18 cellular contexts compared by ENCODE assay signal in genomic region chr13:65336106-65336603, GRCh38.
A peak's percentile ranks its signal among the peaks of the same experiment; 100 is the strongest.
DNase-seq lines count a peak whose midpoint lies in the region; TF ChIP-seq lines count a peak whose summit lies in the region.
"Had no signal": no experiment of that assay in that cellular context is flagged by ENCODE, and none has a peak within 500 bp of the region (broad histone marks: within the 10 kb centered on the region; RNA-seq: fewer than 3 reads in every experiment).

No MANE protein-coding gene starts in this region.

- H3K36me3 Mint-ChIP-seq in endodermal cell (ENCODE audit: low read depth) (no peaks in the 10 kb centered on the region), type B pancreatic cell (no peaks in the 10 kb centered on the region)
- H3K36me3 Mint-ChIP-seq in CD4-positive, alpha-beta memory T cell: no peaks in the 10 kb centered on the region

- no peaks in the 10 kb centered on the region for H3K9me3 Mint-ChIP-seq in endodermal cell
- no peaks in the 10 kb centered on the region for H3K9me3 Mint-ChIP-seq in type B pancreatic cell
- H3K9me3 Mint-ChIP-seq in CD4-positive, alpha-beta memory T cell: peaks cover 0 to 12% (median 4%) of the 10 kb centered on the region in 8 donors

- no peak overlapping the region for H3K4me3 ChIP-seq in endodermal cell (ENCODE audit: low read length)
- H3K4me3 ChIP-seq in CD4-positive, alpha-beta memory T cell (ENCODE audit: low read length in 2 of 2): no peak overlapping the region
- H3K4me3 ChIP-seq: HAP-1, SK-N-MC had no signal

- H3K4me3 Mint-ChIP-seq in endodermal cell (no peak overlapping the region), type B pancreatic cell (no peak overlapping the region)
- no peak overlapping the region for H3K4me3 Mint-ChIP-seq in CD4-positive, alpha-beta memory T cell
- H3K4me3 Mint-ChIP-seq: CD4-positive, alpha-beta T cell had no signal

- no peaks in the 10 kb centered on the region for H3K4me1 Mint-ChIP-seq in endodermal cell
- peaks cover 10% of the 10 kb centered on the region for H3K4me1 Mint-ChIP-seq in type B pancreatic cell (ENCODE audit: unreplicated experiment)
- H3K4me1 Mint-ChIP-seq in CD4-positive, alpha-beta memory T cell: no peaks in the 10 kb centered on the region

- H3K27me3 ChIP-seq in endodermal cell (ENCODE audit: control insufficient read depth, insufficient read depth, low read length, poor library complexity, severe bottlenecking): no peaks in the 10 kb centered on the region
- no peaks in the 10 kb centered on the region for H3K27me3 ChIP-seq in CD4-positive, alpha-beta memory T cell (ENCODE audit: insufficient read depth, low read length)

- H3K27me3 Mint-ChIP-seq in endodermal cell (ENCODE audit: insufficient read depth) (no peaks in the 10 kb centered on the region), type B pancreatic cell (no peaks in the 10 kb centered on the region)
- H3K27me3 Mint-ChIP-seq in CD4-positive, alpha-beta memory T cell: no peaks in the 10 kb centered on the region
- H3K27me3 Mint-ChIP-seq: CD4-positive, alpha-beta T cell had no signal

- peak overlapping the region; percentile 48 for H3K27ac Mint-ChIP-seq in endodermal cell
- H3K27ac Mint-ChIP-seq in type B pancreatic cell: peak overlapping the region; percentile 14
- H3K27ac Mint-ChIP-seq in CD4-positive, alpha-beta memory T cell: no peak overlapping the region
- H3K27ac Mint-ChIP-seq: CD4-positive, alpha-beta T cell had no signal

- DNase-seq in NCI-H748 (lab: John Stamatoyannopoulos, UW; ENCODE audit: unreplicated experiment): peak; percentile 30
- DNase-seq in NCI-H748 treated with DMSO at 0.1 percent for 48 hours (lab: John Stamatoyannopoulos, UW): no peak
- DNase-seq in NCI-H69 (lab: John Stamatoyannopoulos, UW): peak; percentile 90
- DNase-seq in endodermal cell: no peak
- DNase-seq in type B pancreatic cell (ENCODE audit: extremely low spot score, unreplicated experiment): no peak
- no peak for DNase-seq in GF-D8 (lab: John Stamatoyannopoulos, UW)
- DNase-seq in CD4-positive, alpha-beta memory T cell: no peak
- DNase-seq in medulla oblongata (ENCODE audit: extremely low spot score): no peak
- DNase-seq: CD4-positive, alpha-beta T cell; Karpas-422; NCI-H1436 treated with DMSO at 0.1 percent for 48 hours; NCI-H2029 treated with DMSO at 0.1 percent for 48 hours; NCI-H510A; OCI-M1; Right ventricle myocardium superior had no signal

- CTCF ChIA-PET in CD4-positive, alpha-beta memory T cell (lab: Charles Lee; ENCODE audit: partially characterized antibody): no interaction called here

- no peaks in the 10 kb centered on the region for H3K36me3 ChIP-seq in endodermal cell (ENCODE audit: control insufficient read depth, insufficient read depth, low read length)
- H3K36me3 ChIP-seq in CD4-positive, alpha-beta memory T cell (ENCODE audit: insufficient read depth, low read length): no peaks in the 10 kb centered on the region
- H3K36me3 ChIP-seq: HAP-1 had no signal

- TF ChIP-seq CTCF in endodermal cell (conservative IDR thresholded peaks at IDR 0.05): no peak
- TF ChIP-seq CTCF in type B pancreatic cell (conservative IDR thresholded peaks at IDR 0.05): no peak

- no peaks in the 10 kb centered on the region for H3K9me3 ChIP-seq in endodermal cell (ENCODE audit: control insufficient read depth, low read length)
- H3K9me3 ChIP-seq in CD4-positive, alpha-beta memory T cell (ENCODE audit: control insufficient read depth in 1 of 2, low read length in 2 of 2): no peaks in the 10 kb centered on the region
- H3K9me3 ChIP-seq: HAP-1 had no signal

- intact Hi-C loops in CD4-positive, alpha-beta memory T cell (cut with micrococcal nuclease): no loop called here

- no peaks in the 10 kb centered on the region for H3K4me1 ChIP-seq in endodermal cell (ENCODE audit: control insufficient read depth, insufficient read depth, low read length)
- no peaks in the 10 kb centered on the region for H3K4me1 ChIP-seq in CD4-positive, alpha-beta memory T cell (ENCODE audit: insufficient read depth, low read length)
- H3K4me1 ChIP-seq: HAP-1 had no signal

- H3K9ac ChIP-seq in endodermal cell (ENCODE audit: extremely low read depth, low read length, poor library complexity, severe bottlenecking): no peak overlapping the region

- POLR2A ChIA-PET in CD4-positive, alpha-beta memory T cell (lab: Charles Lee; ENCODE audit: partially characterized antibody): no interaction called here

- no peak overlapping the region for H3K27ac ChIP-seq in endodermal cell (ENCODE audit: low read depth, low read length)
- no peak overlapping the region for H3K27ac ChIP-seq in CD4-positive, alpha-beta memory T cell (ENCODE audit: low read depth, low read length)
- H3K27ac ChIP-seq: HL-60, SK-N-MC had no signal

- WGBS in endodermal cell (ENCODE audit: insufficient coverage in 1 of 2, insufficient read length in 1 of 2), 2 experiments: 90 to 100% methylated on average over 3 to 7 of the region's 7 CpGs

Comparison
In these comparisons a context has a peak if more than half of its experiments do, and no peak if none do; other contexts are left out.
1. DNase-seq: peak in NCI-H748 (single experiment) and NCI-H69 (single experiment); none in NCI-H748 treated with DMSO at 0.1 percent for 48 hours (single experiment), endodermal cell (single experiment), type B pancreatic cell (single experiment), GF-D8 (single experiment), CD4-positive, alpha-beta memory T cell (0 of 5) and medulla oblongata (single experiment).
2. H3K27ac Mint-ChIP-seq: peak in endodermal cell (single experiment) and type B pancreatic cell (single experiment); none in CD4-positive, alpha-beta memory T cell (0 of 7).